Comparison of ENCODE assay signal across 22 cellular contexts in the genomic region with DNA sequence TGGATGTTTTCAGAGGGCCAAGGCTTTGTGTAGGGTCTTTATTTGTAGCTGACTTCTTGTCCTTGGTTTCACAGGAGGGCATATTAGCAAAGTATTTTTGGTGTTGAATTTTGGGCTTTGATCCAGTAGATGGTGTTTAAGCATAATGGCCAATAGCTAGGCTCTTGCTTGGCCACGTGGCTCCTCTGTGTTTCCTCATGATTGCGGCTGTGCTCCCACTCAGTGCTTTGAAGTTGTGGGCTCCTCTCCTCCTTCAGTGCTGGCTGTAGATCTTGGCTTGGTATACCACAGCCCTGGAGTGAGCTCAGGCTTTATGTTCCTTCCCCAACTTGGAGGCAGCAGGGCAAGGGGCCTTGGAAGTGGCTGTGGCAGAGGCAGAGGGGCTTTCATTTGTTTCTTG.
DNase-seq lines count a peak whose midpoint lies in the region; ATAC-seq, FAIRE-seq and TF ChIP-seq lines count a peak whose summit lies in the region.
"Had no signal": no experiment of that assay in that cellular context is flagged by ENCODE, and none has a peak within 500 bp of the region (broad histone marks: within the 10 kb centered on the region; RNA-seq: fewer than 3 reads in every experiment).

No MANE protein-coding gene starts in this region.

- no peak overlapping the region for H4K91ac ChIP-seq in H1 (replicated peaks; ENCODE audit: insufficient read length, low read length)
- H4K91ac ChIP-seq in trophoblast cell (ENCODE audit: low read depth, low read length): peak overlapping the region; percentile 39

- peaks cover 15% of the 10 kb centered on the region for H3K9me3 Mint-ChIP-seq in neural crest cell
- H3K9me3 Mint-ChIP-seq: GM23338, HFFc6 had no signal

- H3K4ac ChIP-seq in H1 (replicated peaks; ENCODE audit: insufficient read length, low read depth, low read length): no peak overlapping the region
- peak overlapping the region; percentile 27 for H3K4ac ChIP-seq in trophoblast cell (ENCODE audit: low read depth, low read length)

- FAIRE-seq in K562 (lab: Jason Lieb, UNC): no peak
- FAIRE-seq in H1 (lab: Jason Lieb, UNC): no peak
- FAIRE-seq: G401.6, GM12878, GM19239, H54 had no signal

- no peak overlapping the region for H4K12ac ChIP-seq in trophoblast cell (ENCODE audit: low read depth, low read length)

- H2BK120ac ChIP-seq in H1 (replicated peaks; ENCODE audit: low read depth, low read length): no peak overlapping the region
- no peak overlapping the region for H2BK120ac ChIP-seq in trophoblast cell (ENCODE audit: insufficient read depth, low read length, poor library complexity)

- CTCF ChIA-PET in K562 (lab: Yijun Ruan, JAX; ENCODE audit: low intra/inter-chr PET ratio) (no interaction called here), H1 (lab: Charles Lee; ENCODE audit: partially characterized antibody) (interaction anchor here (0.6 to 2.1 kb wide), 5 partner anchors 12 to 203 kb away, joined by 3 to 5 read pairs (median 3); no protein-coding TSS in a partner anchor), A673 (lab: Charles Lee) (no interaction called here)

- H3K4me1 Mint-ChIP-seq in neural crest cell: peaks cover 39% of the 10 kb centered on the region
- H3K4me1 Mint-ChIP-seq: B cell; CD4-positive, CD25-positive, alpha-beta regulatory T cell had no signal

- H3K23ac ChIP-seq in H1 (ENCODE audit: insufficient read length) (no peak overlapping the region), trophoblast cell (ENCODE audit: low read length) (no peak overlapping the region)

- H2BK5ac ChIP-seq in H1 (ENCODE audit: low read depth, low read length) (no peak overlapping the region), trophoblast cell (ENCODE audit: low read depth, low read length, poor library complexity) (no peak overlapping the region)

- H3K4me2 ChIP-seq in K562 (ENCODE audit: insufficient read depth, low read length) (no peak overlapping the region), H1 (ENCODE audit: insufficient read depth in 1 of 2, low read depth in 2 of 2, low read length in 2 of 2) (no peak overlapping the region), trophoblast cell (ENCODE audit: low read length) (no peak overlapping the region)
- H3K4me2 ChIP-seq: BLaER1, GM23338 had no signal

- H3K56ac ChIP-seq in H1 (replicated peaks; ENCODE audit: insufficient read length, low read depth, low read length): no peak overlapping the region

- DNase-seq in K562 (ENCODE audit: extremely low read depth in 1 of 4, low spot score in 3 of 4): no peak
- no peak for DNase-seq in H1 (ENCODE audit: low read depth in 1 of 2, low spot score in 2 of 2)
- DNase-seq in neural crest cell (ENCODE audit: low read depth, low spot score): no peak
- DNase-seq in trophoblast cell: no peak
- DNase-seq in A673 (ENCODE audit: low spot score): no peak
- no peak for DNase-seq in GM03348 (ENCODE audit: low spot score)
- DNase-seq: Caco-2; CD4-positive, CD25-positive, alpha-beta regulatory T cell; CD8-positive, alpha-beta T cell; DMS153; DND-41; HFFc6 had no signal

- no peaks in the 10 kb centered on the region; the same call in 1 of the 2 replicates for H4K20me1 ChIP-seq in K562 (replicated peaks; ENCODE audit: control insufficient read depth, insufficient read depth, low read length)
- no peaks in the 10 kb centered on the region for H4K20me1 ChIP-seq in H1 (replicated peaks in 1 of 2; ENCODE audit: control insufficient read depth in 1 of 2, insufficient read depth in 2 of 2, low read length in 2 of 2)
- H4K20me1 ChIP-seq: BLaER1 had no signal

- TF ChIP-seq EP300 in K562 (IDR thresholded peaks at IDR 0.05; ENCODE audit: low read length) (no peak), H1 (IDR thresholded peaks at IDR 0.05; ENCODE audit: borderline replicate concordance in 1 of 2, low read depth in 2 of 2, low read length in 2 of 2) (no peak)

- H2BK12ac ChIP-seq in H1 (ENCODE audit: low read depth, low read length): 0 out of 2 replicates have a peak overlapping the region, but pooled peaks have one; percentile 27
- no peak overlapping the region for H2BK12ac ChIP-seq in trophoblast cell (ENCODE audit: low read length)

- H2BK20ac ChIP-seq in H1 (ENCODE audit: low read length): no peak overlapping the region

- H2AK5ac ChIP-seq in H1 (ENCODE audit: low read depth, low read length) (no peak overlapping the region), trophoblast cell (ENCODE audit: low read length) (no peak overlapping the region)

- H3K36me3 Mint-ChIP-seq in neural crest cell (ENCODE audit: low read depth): peaks cover 16% of the 10 kb centered on the region
- H3K36me3 Mint-ChIP-seq: CD4-positive, CD25-positive, alpha-beta regulatory T cell; CD8-positive, alpha-beta T cell had no signal

- ATAC-seq in K562: no peak; the same call in 2 of the 3 replicates
- no peak for ATAC-seq in GM21576 (IDR thresholded peaks at IDR 0.05; ENCODE audit: unreplicated experiment)
- ATAC-seq: CD8-positive, alpha-beta T cell; GM12878; GM23338 had no signal

- H3K14ac ChIP-seq in H1 (ENCODE audit: insufficient read length) (no peak overlapping the region), trophoblast cell (ENCODE audit: low read length) (peak overlapping the region; percentile 14)

- no peaks in the 10 kb centered on the region for H3K79me1 ChIP-seq in H1 (ENCODE audit: low read depth, low read length)
- peaks cover 2% of the 10 kb centered on the region for H3K79me1 ChIP-seq in trophoblast cell (ENCODE audit: low read length)

- H3K79me2 ChIP-seq in K562 (ENCODE audit: control insufficient read depth, insufficient read depth, low read length) (no peaks in the 10 kb centered on the region), H1 (ENCODE audit: control insufficient read depth in 1 of 2, insufficient read depth in 2 of 2, low read length in 2 of 2) (no peaks in the 10 kb centered on the region), trophoblast cell (ENCODE audit: control insufficient read depth, insufficient read depth, low read length, poor library complexity) (no peaks in the 10 kb centered on the region)

- no peak overlapping the region for H3K9ac ChIP-seq in K562 (ENCODE audit: insufficient read depth in 1 of 2, low read depth in 2 of 2, low read length in 2 of 2)
- H3K9ac ChIP-seq in H1 (replicated peaks in 1 of 4; ENCODE audit: extremely low read depth in 1 of 4, low read depth in 3 of 4, low read length in 3 of 4): no peak overlapping the region
- H3K9ac ChIP-seq in trophoblast cell (ENCODE audit: low read length): no peak overlapping the region
- H3K9ac ChIP-seq: BLaER1 had no signal

- TF ChIP-seq POLR2A in K562 (conservative IDR thresholded peaks at IDR 0.05): no peak
- TF ChIP-seq POLR2A in H1 (IDR thresholded peaks at IDR 0.05; ENCODE audit: control extremely low read depth in 1 of 2, low read depth in 2 of 2, low read length in 2 of 2): no peak

- H3K27me3 ChIP-seq in K562 (ENCODE audit: control insufficient read depth in 2 of 2, insufficient read depth in 2 of 2, low read length in 2 of 2) (no peaks in the 10 kb centered on the region), H1 (replicated peaks in 1 of 4; ENCODE audit: control insufficient read depth in 3 of 4, extremely low read depth in 1 of 4, insufficient read depth in 3 of 4, low read length in 3 of 4) (no peaks in the 10 kb centered on the region), trophoblast cell (ENCODE audit: insufficient read depth, low read length) (no peaks in the 10 kb centered on the region), A673 (replicated peaks; ENCODE audit: insufficient read depth, low read depth, low read length, poor library complexity) (peaks cover 18% of the 10 kb centered on the region)
- H3K27me3 ChIP-seq: BLaER1 had no signal

- no peaks in the 10 kb centered on the region for H3K36me3 ChIP-seq in K562 (ENCODE audit: control insufficient read depth, insufficient read depth, low read length)
- no peaks in the 10 kb centered on the region for H3K36me3 ChIP-seq in H1 (ENCODE audit: control insufficient read depth in 2 of 4, insufficient read depth in 4 of 4, low read length in 3 of 4)
- no peaks in the 10 kb centered on the region for H3K36me3 ChIP-seq in trophoblast cell (ENCODE audit: control insufficient read depth in 1 of 2, insufficient read depth in 2 of 2, low read length in 2 of 2)
- no peaks in the 10 kb centered on the region for H3K36me3 ChIP-seq in A673 (ENCODE audit: insufficient read depth, low read length, poor library complexity, severe bottlenecking)
- H3K36me3 ChIP-seq: BLaER1, HAP-1 had no signal

- no peak overlapping the region for H4K8ac ChIP-seq in H1 (ENCODE audit: extremely low read depth, insufficient read depth, low read length)
- no peak overlapping the region for H4K8ac ChIP-seq in trophoblast cell (ENCODE audit: low read depth, low read length)

- in situ Hi-C loops in K562 (cut with MboI): no loop called here

- TF ChIP-seq RAD21 in K562 (CRISPR knock-in tag; conservative IDR thresholded peaks at IDR 0.05 in 1 of 2, IDR thresholded peaks at IDR 0.05 in 1 of 2): no peak
- TF ChIP-seq RAD21 in H1 (IDR thresholded peaks at IDR 0.05 in 1 of 2, conservative IDR thresholded peaks at IDR 0.05 in 1 of 2; ENCODE audit: low read depth in 2 of 2, low read length in 2 of 2): no peak

- POLR2A ChIA-PET in K562 (lab: Yijun Ruan, JAX): interaction anchor here (1.5 kb wide), 1 partner anchor 47 kb away, joined by 4 read pairs; no protein-coding TSS in a partner anchor
- POLR2A ChIA-PET in H1 (lab: Charles Lee; ENCODE audit: partially characterized antibody): no interaction called here
- POLR2A ChIA-PET in A673 (lab: Charles Lee; ENCODE audit: low non-redundant PET): no interaction called here

- BruUV-seq in K562 (replicated peaks; lab: Mats Ljungman, UMichigan) (no TSS peak), A673 (replicated peaks; lab: Mats Ljungman, UMichigan) (no TSS peak)

- no peaks in the 10 kb centered on the region for H3K9me1 ChIP-seq in K562 (ENCODE audit: control insufficient read depth, insufficient read depth, low read length)

- H3K27me3 Mint-ChIP-seq in neural crest cell (ENCODE audit: low read depth): no peaks in the 10 kb centered on the region

- H3K4me3 ChIP-seq in K562 (no peak overlapping the region), H1 (ENCODE audit: extremely low read depth in 1 of 4, insufficient read depth in 2 of 4, low read depth in 3 of 4, low read length in 4 of 4) (no peak overlapping the region), trophoblast cell (ENCODE audit: low read depth, low read length) (no peak overlapping the region), A673 (ENCODE audit: low read depth, low read length, poor library complexity, severe bottlenecking) (no peak overlapping the region)
- H3K4me3 ChIP-seq: BLaER1, GM12878, GM23338, HAP-1 had no signal

- 0% methylated on average over 2 of the region's 2 CpGs for WGBS in K562 (ENCODE audit: insufficient coverage, low coverage, missing lambda C conversion rate)
- WGBS in H1 (ENCODE audit: extremely low coverage in 1 of 2, insufficient coverage in 1 of 2, insufficient read length in 1 of 2, insufficient replicate concordance in 2 of 2, low coverage in 1 of 2, low lambda C conversion rate in 2 of 2, missing lambda C conversion rate in 1 of 2), 2 experiments: 96% methylated on average over 2 of the region's 2 CpGs; no CpG with 5 or more reads in 1 of the 2 experiments
- WGBS in trophoblast cell (ENCODE audit: extremely low coverage, insufficient coverage, insufficient read length): no CpG with 5 or more reads among the region's 2 CpGs

- H3K9me3 ChIP-seq in K562 (replicated peaks; ENCODE audit: control insufficient read depth, insufficient read depth, low read depth, low read length) (no peaks in the 10 kb centered on the region), H1 (ENCODE audit: insufficient read depth in 2 of 2, low read depth in 1 of 2, low read length in 1 of 2) (no peaks in the 10 kb centered on the region), trophoblast cell (ENCODE audit: insufficient read depth, low read depth, low read length) (no peaks in the 10 kb centered on the region), A673 (ENCODE audit: low read depth, low read length, poor library complexity, severe bottlenecking) (no peaks in the 10 kb centered on the region)
- H3K9me3 ChIP-seq: BLaER1, Caco-2, HAP-1 had no signal

- H3K27ac Mint-ChIP-seq in neural crest cell (ENCODE audit: unreplicated experiment): peak overlapping the region; percentile 30
- H3K27ac Mint-ChIP-seq: B cell; CD4-positive, CD25-positive, alpha-beta regulatory T cell; CD8-positive, alpha-beta T cell; GM23338; HFFc6 had no signal

- TF ChIP-seq CTCF in K562 (IDR thresholded peaks at IDR 0.05 in 2 of 3, conservative IDR thresholded peaks at IDR 0.05 in 1 of 3; ENCODE audit: insufficient read depth in 2 of 3, low read depth in 1 of 3, low read length in 3 of 3): no peak
- TF ChIP-seq CTCF in H1 (IDR thresholded peaks at IDR 0.05; ENCODE audit: control extremely low read depth in 1 of 3, insufficient read depth in 1 of 3, low read depth in 1 of 3, low read length in 3 of 3): no peak
- no peak for TF ChIP-seq CTCF in neural crest cell (conservative IDR thresholded peaks at IDR 0.05)
- no peak for TF ChIP-seq CTCF in A673 (conservative IDR thresholded peaks at IDR 0.05; ENCODE audit: low read depth, low read length)

- intact Hi-C loops in K562 (cut with micrococcal nuclease): no loop called here
- intact Hi-C loops in A673 (cut with micrococcal nuclease; ENCODE audit: unreplicated experiment): no loop called here

- no peak overlapping the region for H3K18ac ChIP-seq in H1 (ENCODE audit: extremely low read depth, low read length)
- no peak overlapping the region for H3K18ac ChIP-seq in trophoblast cell (ENCODE audit: low read length)

- H2AFZ ChIP-seq in K562 (ENCODE audit: low read depth, low read length) (no peak overlapping the region), H1 (ENCODE audit: low read length) (no peak overlapping the region), trophoblast cell (ENCODE audit: insufficient read depth, low read length, poor library complexity) (no peak overlapping the region)
- H2AFZ ChIP-seq: GM23338 had no signal

- H3K4me1 ChIP-seq in K562 (replicated peaks in 1 of 2; ENCODE audit: control insufficient read depth in 2 of 2, insufficient read depth in 2 of 2, low read length in 2 of 2) (peaks cover 4% of the 10 kb centered on the region in 2 experiments; a peak in 1 of 5 replicates), H1 (replicated peaks in 1 of 4; ENCODE audit: control insufficient read depth in 3 of 4, insufficient read depth in 4 of 4, low read length in 3 of 4) (peaks cover 0 to 8% (median 2%) of the 10 kb centered on the region in 4 experiments; a peak in 2 of 7 replicates), trophoblast cell (ENCODE audit: control insufficient read depth in 1 of 2, insufficient read depth in 2 of 2, low read length in 2 of 2) (peaks cover 6 to 17% of the 10 kb centered on the region in 2 experiments), A673 (ENCODE audit: insufficient read depth, low read length, poor library complexity, severe bottlenecking) (no peaks in the 10 kb centered on the region)
- H3K4me1 ChIP-seq: BLaER1, HAP-1 had no signal

- no peak overlapping the region for H2BK15ac ChIP-seq in H1 (ENCODE audit: low read length)

- peak overlapping the region; percentile 28 for H3K4me3 Mint-ChIP-seq in neural crest cell
- H3K4me3 Mint-ChIP-seq: B cell; CD4-positive, CD25-positive, alpha-beta regulatory T cell; CD8-positive, alpha-beta T cell; GM23338; HFFc6 had no signal

- H3K27ac ChIP-seq in K562 (ENCODE audit: extremely low read depth, low read depth, low read length) (no peak overlapping the region), H1 (ENCODE audit: low read depth, low read length) (no peak overlapping the region), trophoblast cell (ENCODE audit: low read depth, low read length) (no peak overlapping the region), A673 (ENCODE audit: low read depth, low read length, poor library complexity, severe bottlenecking) (no peak overlapping the region)
- H3K27ac ChIP-seq: BLaER1, C4-2B had no signal

- H4K5ac ChIP-seq in H1 (ENCODE audit: insufficient read length, low read depth, low read length): no peak overlapping the region

- H3K23me2 ChIP-seq in H1 (ENCODE audit: low read depth, low read length): no peaks in the 10 kb centered on the region
